ENCODE assay signal across 35 cellular contexts in genomic region chr11:12015486-12015885, GRCh38. TPM values are rescaled to one million over a fixed set of nuclear protein-coding genes. Genes with fewer than 3 reads are reported as not detected.
"Had no signal": no experiment of that assay in that cellular context is flagged by ENCODE, and none has a peak within 500 bp of the region (broad histone marks: within the 10 kb centered on the region; RNA-seq: fewer than 3 reads in every experiment).

No MANE protein-coding gene starts in this region.

- H3K4me1 ChIP-seq: adrenal gland, breast epithelium had no signal

- H3K4me3 ChIP-seq: adrenal gland, body of pancreas, breast epithelium had no signal

- H3K27ac ChIP-seq: adrenal gland, body of pancreas, brain microvascular endothelial cell, breast epithelium, VCaP had no signal

- H3K36me3 ChIP-seq: adrenal gland, brain microvascular endothelial cell, breast epithelium had no signal

- DNase-seq: activated B cell treated with CpG ODN at 0.5 μM for 24 hours; activated CD4-positive, alpha-beta memory T cell treated with anti-CD3 and anti-CD28 coated beads for 36 hours; activated CD4-positive, alpha-beta T cell treated with anti-CD3 and anti-CD28 coated beads for 4 hours; activated CD4-positive, alpha-beta T cell treated with anti-CD3 and anti-CD28 coated beads, Interleukin-2, amount 10 ng/mL, durations not matched to agents 24 days and 14 days; activated CD4-positive, alpha-beta T cell treated with anti-CD3 and anti-CD28 coated beads, Interleukin-2, amount 50 U/mL, for 1 hour; activated CD4-positive, alpha-beta T cell treated with anti-CD3 and anti-CD28 coated beads, Interleukin-2, amount 50 U/mL, for 4 hours; activated CD4-positive, CD25-positive, alpha-beta regulatory T cell treated with anti-CD3 and anti-CD28 coated beads, Interleukin-2, amount 50 U/mL, for 72 hours; activated CD8-positive, alpha-beta memory T cell treated with anti-CD3 and anti-CD28 coated beads, Interleukin-2, amount 50 U/mL, for 4 hours; activated CD8-positive, alpha-beta T cell treated with anti-CD3 and anti-CD28 coated beads for 36 hours; activated effector memory CD4-positive, alpha-beta T cell treated with anti-CD3 and anti-CD28 coated beads, Interleukin-2, amount 50 U/mL, for 16 hours; activated gamma-delta T cell treated with Interleukin-2 at 50 U/mL for 16 hours; activated naive CD4-positive, alpha-beta T cell; activated naive CD4-positive, alpha-beta T cell treated with anti-CD3 and anti-CD28 coated beads for 36 hours; activated naive CD4-positive, alpha-beta T cell treated with anti-CD3 and anti-CD28 coated beads, Interleukin-2, amount 50 U/mL, for 16 hours; activated naive CD8-positive, alpha-beta T cell treated with anti-CD3 and anti-CD28 coated beads for 36 hours; activated T-cell treated with anti-CD3 and anti-CD28 coated beads for 4 hours; activated T-cell treated with anti-CD3 and anti-CD28 coated beads, Interleukin-2, amount 50 U/mL, for 1 hour; activated T-cell treated with anti-CD3 and anti-CD28 coated beads, Interleukin-2, amount 50 U/mL, for 4 hours; activated T-cell treated with anti-CD3 and anti-CD28 coated beads, Interleukin-2, amount 50 U/mL, for 72 hours; adrenal gland; amniotic stem cell; aorta; body of pancreas; brain microvascular endothelial cell; central memory CD4-positive, alpha-beta T cell; T-cell; T-helper 17 cell; T-helper 9 cell had no signal

- H3K27me3 ChIP-seq: adrenal gland, body of pancreas, brain microvascular endothelial cell, breast epithelium had no signal

- ATAC-seq: activated CD8-positive, alpha-beta T cell treated with anti-CD3 and anti-CD28 coated beads for 36 hours; activated naive CD4-positive, alpha-beta T cell treated with anti-CD3 and anti-CD28 coated beads, Interleukin-2, amount 50 U/mL, for 72 hours; activated T-cell treated with anti-CD3 and anti-CD28 coated beads, Interleukin-2, amount 50 U/mL, for 4 hours; activated T-cell treated with anti-CD3 and anti-CD28 coated beads, Interleukin-2, amount 50 U/mL, for 72 hours; activated T-helper 17 cell treated with anti-CD3 and anti-CD28 coated beads, Interleukin-2, amount 50 U/mL, for 72 hours; body of pancreas; T-cell; T-helper 17 cell had no signal

- H3K9me3 ChIP-seq: adrenal gland, body of pancreas, breast epithelium had no signal

RNA-seq across cellular contexts. Expression of gene DKK3, which starts 7.1 kb away (rescaled TPM):
- total RNA-seq: activated B cell treated with CpG ODN at 0.5 μM for 24 hours; activated CD4-positive, alpha-beta memory T cell treated with anti-CD3 and anti-CD28 coated beads for 36 hours; activated CD4-positive, alpha-beta T cell treated with anti-CD3 and anti-CD28 coated beads, Interleukin-2, amount 10 ng/mL, durations not matched to agents 24 days and 14 days; activated CD8-positive, alpha-beta T cell treated with anti-CD3 and anti-CD28 coated beads for 36 hours; activated naive CD4-positive, alpha-beta T cell treated with anti-CD3 and anti-CD28 coated beads for 36 hours; activated naive CD4-positive, alpha-beta T cell treated with anti-CD3 and anti-CD28 coated beads, Interleukin-2, amount 50 U/mL, for 72 hours; activated T-helper 1 cell treated with anti-CD3 and anti-CD28 coated beads, Interleukin-12 subunit alpha, Interleukin-12 subunit beta, Interleukin-2, Interleukin-4 antibody, amounts not matched to agents 30 ng/mL and 10 ng/mL and 1 ng/mL, durations not matched to agents 14 hours and 24 hours and 36 hours; activated T-helper 17 cell treated with anti-CD3 and anti-CD28 coated beads, Interleukin-2, amount 50 U/mL, for 72 hours; T-helper 1 cell treated with Interleukin-12 subunit alpha and Interleukin-12 subunit beta and Interleukin-4 antibody, amounts not matched to agents 30 ng/mL and 1 ng/mL, for 36 hours; T-helper 2 cell treated with Interferon-gamma antibody and Interleukin-4, amounts not matched to agents 100 ng/mL and 5 ng/mL, for 36 hours had no signal
